In the genomic region with DNA sequence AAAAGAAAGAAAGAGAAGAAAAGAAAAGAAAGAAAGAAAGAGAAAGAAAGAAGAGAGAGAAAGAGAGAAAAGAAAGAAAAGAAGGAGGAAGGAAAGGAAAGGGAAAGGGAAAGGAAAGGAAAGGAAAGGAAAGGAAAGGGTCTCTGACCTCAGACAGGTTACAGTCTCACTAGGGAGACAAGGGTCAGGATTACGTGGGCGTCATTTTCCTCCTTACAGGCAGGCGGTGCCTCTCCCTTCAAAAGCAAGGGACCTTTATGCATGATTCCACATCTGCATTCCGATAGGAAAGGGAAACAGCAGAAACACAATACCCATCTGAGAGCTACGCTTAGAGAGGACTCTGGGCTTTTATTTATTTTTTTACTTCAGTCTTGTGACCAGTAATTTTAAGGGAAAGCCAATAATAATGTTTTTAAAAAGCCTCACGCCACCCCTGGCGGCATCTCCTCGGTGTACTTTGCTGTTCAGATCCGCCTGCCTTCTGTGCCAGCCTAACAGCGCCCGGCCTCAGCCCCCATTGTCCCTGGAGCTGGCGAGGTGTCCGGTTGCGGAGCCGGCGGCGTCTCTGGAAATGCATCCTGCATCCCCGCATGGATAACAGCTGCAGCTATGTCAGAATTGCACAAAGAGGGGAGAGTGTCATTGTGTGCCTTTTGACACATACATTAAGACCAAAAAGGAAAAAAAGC, we compare ENCODE assay signal across 1 cellular context.
TF ChIP-seq lines count a peak whose summit lies in the region.

No MANE protein-coding gene starts in this region.

TF ChIP-seq in GM12878, 131 proteins besides CTCF, POLR2A, EP300 and RAD21 (continued from another document):
- TF ChIP-seq, protein P1, sequence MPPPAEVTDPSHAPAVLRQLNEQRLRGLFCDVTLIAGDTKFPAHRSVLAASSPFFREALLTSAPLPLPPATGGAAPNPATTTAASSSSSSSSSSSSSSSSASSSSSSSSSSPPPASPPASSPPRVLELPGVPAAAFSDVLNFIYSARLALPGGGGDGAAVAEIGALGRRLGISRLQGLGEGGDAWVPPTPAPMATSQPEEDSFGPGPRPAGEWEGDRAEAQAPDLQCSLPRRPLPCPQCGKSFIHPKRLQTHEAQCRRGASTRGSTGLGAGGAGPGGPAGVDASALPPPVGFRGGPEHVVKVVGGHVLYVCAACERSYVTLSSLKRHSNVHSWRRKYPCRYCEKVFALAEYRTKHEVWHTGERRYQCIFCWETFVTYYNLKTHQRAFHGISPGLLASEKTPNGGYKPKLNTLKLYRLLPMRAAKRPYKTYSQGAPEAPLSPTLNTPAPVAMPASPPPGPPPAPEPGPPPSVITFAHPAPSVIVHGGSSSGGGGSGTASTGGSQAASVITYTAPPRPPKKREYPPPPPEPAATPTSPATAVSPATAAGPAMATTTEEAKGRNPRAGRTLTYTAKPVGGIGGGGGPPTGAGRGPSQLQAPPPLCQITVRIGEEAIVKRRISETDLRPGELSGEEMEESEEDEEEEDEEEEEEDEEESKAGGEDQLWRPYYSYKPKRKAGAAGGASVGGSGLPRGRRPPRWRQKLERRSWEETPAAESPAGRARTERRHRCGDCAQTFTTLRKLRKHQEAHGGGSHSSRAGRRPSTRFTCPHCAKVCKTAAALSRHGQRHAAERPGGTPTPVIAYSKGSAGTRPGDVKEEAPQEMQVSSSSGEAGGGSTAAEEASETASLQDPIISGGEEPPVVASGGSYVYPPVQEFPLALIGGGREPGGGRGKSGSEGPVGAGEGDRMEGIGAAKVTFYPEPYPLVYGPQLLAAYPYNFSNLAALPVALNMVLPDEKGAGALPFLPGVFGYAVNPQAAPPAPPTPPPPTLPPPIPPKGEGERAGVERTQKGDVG (CRISPR knock-in tag; IDR thresholded peaks at IDR 0.05): no peak
- no peak for TF ChIP-seq SPI1 (IDR thresholded peaks at IDR 0.05; ENCODE audit: borderline replicate concordance, insufficient read depth, low read depth, low read length)
- TF ChIP-seq, protein P2, sequence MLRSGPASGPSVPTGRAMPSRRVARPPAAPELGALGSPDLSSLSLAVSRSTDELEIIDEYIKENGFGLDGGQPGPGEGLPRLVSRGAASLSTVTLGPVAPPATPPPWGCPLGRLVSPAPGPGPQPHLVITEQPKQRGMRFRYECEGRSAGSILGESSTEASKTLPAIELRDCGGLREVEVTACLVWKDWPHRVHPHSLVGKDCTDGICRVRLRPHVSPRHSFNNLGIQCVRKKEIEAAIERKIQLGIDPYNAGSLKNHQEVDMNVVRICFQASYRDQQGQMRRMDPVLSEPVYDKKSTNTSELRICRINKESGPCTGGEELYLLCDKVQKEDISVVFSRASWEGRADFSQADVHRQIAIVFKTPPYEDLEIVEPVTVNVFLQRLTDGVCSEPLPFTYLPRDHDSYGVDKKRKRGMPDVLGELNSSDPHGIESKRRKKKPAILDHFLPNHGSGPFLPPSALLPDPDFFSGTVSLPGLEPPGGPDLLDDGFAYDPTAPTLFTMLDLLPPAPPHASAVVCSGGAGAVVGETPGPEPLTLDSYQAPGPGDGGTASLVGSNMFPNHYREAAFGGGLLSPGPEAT (IDR thresholded peaks at IDR 0.05; ENCODE audit: low read depth): no peak
- TF ChIP-seq, protein P3, sequence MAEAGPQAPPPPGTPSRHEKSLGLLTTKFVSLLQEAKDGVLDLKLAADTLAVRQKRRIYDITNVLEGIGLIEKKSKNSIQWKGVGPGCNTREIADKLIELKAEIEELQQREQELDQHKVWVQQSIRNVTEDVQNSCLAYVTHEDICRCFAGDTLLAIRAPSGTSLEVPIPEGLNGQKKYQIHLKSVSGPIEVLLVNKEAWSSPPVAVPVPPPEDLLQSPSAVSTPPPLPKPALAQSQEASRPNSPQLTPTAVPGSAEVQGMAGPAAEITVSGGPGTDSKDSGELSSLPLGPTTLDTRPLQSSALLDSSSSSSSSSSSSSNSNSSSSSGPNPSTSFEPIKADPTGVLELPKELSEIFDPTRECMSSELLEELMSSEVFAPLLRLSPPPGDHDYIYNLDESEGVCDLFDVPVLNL (IDR thresholded peaks at IDR 0.05; ENCODE audit: low read depth, low read length): no peak
- no peak for TF ChIP-seq POLR2AphosphoS5 (IDR thresholded peaks at IDR 0.05; ENCODE audit: low read length)
- TF ChIP-seq, protein P4, sequence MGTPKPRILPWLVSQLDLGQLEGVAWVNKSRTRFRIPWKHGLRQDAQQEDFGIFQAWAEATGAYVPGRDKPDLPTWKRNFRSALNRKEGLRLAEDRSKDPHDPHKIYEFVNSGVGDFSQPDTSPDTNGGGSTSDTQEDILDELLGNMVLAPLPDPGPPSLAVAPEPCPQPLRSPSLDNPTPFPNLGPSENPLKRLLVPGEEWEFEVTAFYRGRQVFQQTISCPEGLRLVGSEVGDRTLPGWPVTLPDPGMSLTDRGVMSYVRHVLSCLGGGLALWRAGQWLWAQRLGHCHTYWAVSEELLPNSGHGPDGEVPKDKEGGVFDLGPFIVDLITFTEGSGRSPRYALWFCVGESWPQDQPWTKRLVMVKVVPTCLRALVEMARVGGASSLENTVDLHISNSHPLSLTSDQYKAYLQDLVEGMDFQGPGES (IDR thresholded peaks at IDR 0.05): no peak
- TF ChIP-seq ZSCAN29 (IDR thresholded peaks at IDR 0.05): no peak
- TF ChIP-seq EED (IDR thresholded peaks at IDR 0.05; ENCODE audit: low read depth): no peak
- no peak for TF ChIP-seq ZNF24 (IDR thresholded peaks at IDR 0.05)
- TF ChIP-seq ELK1 (IDR thresholded peaks at IDR 0.05; ENCODE audit: low read depth, low read length): no peak
- TF ChIP-seq PBX3 (IDR thresholded peaks at IDR 0.05; ENCODE audit: insufficient replicate concordance, low read depth, low read length): no peak
- TF ChIP-seq, protein P5, sequence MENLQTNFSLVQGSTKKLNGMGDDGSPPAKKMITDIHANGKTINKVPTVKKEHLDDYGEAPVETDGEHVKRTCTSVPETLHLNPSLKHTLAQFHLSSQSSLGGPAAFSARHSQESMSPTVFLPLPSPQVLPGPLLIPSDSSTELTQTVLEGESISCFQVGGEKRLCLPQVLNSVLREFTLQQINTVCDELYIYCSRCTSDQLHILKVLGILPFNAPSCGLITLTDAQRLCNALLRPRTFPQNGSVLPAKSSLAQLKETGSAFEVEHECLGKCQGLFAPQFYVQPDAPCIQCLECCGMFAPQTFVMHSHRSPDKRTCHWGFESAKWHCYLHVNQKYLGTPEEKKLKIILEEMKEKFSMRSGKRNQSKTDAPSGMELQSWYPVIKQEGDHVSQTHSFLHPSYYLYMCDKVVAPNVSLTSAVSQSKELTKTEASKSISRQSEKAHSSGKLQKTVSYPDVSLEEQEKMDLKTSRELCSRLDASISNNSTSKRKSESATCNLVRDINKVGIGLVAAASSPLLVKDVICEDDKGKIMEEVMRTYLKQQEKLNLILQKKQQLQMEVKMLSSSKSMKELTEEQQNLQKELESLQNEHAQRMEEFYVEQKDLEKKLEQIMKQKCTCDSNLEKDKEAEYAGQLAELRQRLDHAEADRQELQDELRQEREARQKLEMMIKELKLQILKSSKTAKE (IDR thresholded peaks at IDR 0.05; ENCODE audit: low read depth, poor library complexity, severe bottlenecking): no peak
- no peak for TF ChIP-seq MTA2 (IDR thresholded peaks at IDR 0.05; ENCODE audit: low read depth)
- no peak for TF ChIP-seq DPF2 (IDR thresholded peaks at IDR 0.05)
